ENCODE assay signal across 8 cellular contexts in genomic region chr7:76357379-76358052, GRCh38. TPM values are rescaled to one million over a fixed set of nuclear protein-coding genes. Genes with fewer than 3 reads are reported as not detected.
A peak's percentile ranks its signal among the peaks of the same experiment; 100 is the strongest.
DNase-seq lines count a peak whose midpoint lies in the region; ATAC-seq and TF ChIP-seq lines count a peak whose summit lies in the region.

No MANE protein-coding gene starts in this region.

- POLR2A ChIA-PET in PC-3 (lab: Charles Lee; ENCODE audit: unreplicated experiment) = no interaction called here
- POLR2A ChIA-PET in HEK293T (lab: Yijun Ruan, JAX) = interaction anchor here (2.0 kb wide), 1 partner anchor 39 kb away, joined by 7 read pairs; no protein-coding TSS in a partner anchor

- peak overlapping the region; percentile 95 for H3K9ac ChIP-seq in PC-3 (ENCODE audit: low read length)

- peak overlapping the region; percentile 75; the same call in 1 of the 2 replicates for H3K27ac ChIP-seq in PC-3 (ENCODE audit: low read length)

- BruUV-seq in PC-3 (replicated peaks; lab: Mats Ljungman, UMichigan) = TSS peak; percentile 55

- H3K27me3 ChIP-seq in H7 (ENCODE audit: control insufficient read depth, insufficient read depth, low read length) = no peaks in the 10 kb centered on the region
- no peaks in the 10 kb centered on the region for H3K27me3 ChIP-seq in PC-3 (ENCODE audit: low read length)

- TF ChIP-seq CTCF in PC-3 (conservative IDR thresholded peaks at IDR 0.05; ENCODE audit: low read depth, low read length) = no peak

- no peaks in the 10 kb centered on the region for H3F3A ChIP-seq in PC-3 (ENCODE audit: low read length, unreplicated experiment)

- H3K9me2 ChIP-seq in PC-3 (replicated peaks; ENCODE audit: low read length) = no peaks in the 10 kb centered on the region

- H3K4me2 ChIP-seq in PC-3 (ENCODE audit: low read length) = peak overlapping the region; percentile 89

- ATAC-seq in PC-3 (no peak), GM21528 (IDR thresholded peaks at IDR 0.05; ENCODE audit: low FRiP score, unreplicated experiment) (no peak)

- peaks cover 63% of the 10 kb centered on the region for H3K79me2 ChIP-seq in PC-3 (ENCODE audit: low read length)

- H3K4me3 ChIP-seq in H7 (ENCODE audit: insufficient read depth, low read depth, low read length) = peak overlapping the region; percentile 98
- peak overlapping the region; percentile 95 for H3K4me3 ChIP-seq in PC-3 (ENCODE audit: low read length)

- DNase-seq in H7 = no peak
- no peak for DNase-seq in PC-3
- DNase-seq in erythroblast (lab: John Stamatoyannopoulos, UW) = peak; percentile 65 to 72
- peak; percentile 75 for DNase-seq in pons (ENCODE audit: low spot score)
- no peak for DNase-seq in HEK293T (ENCODE audit: extremely low spot score)
- no peak for DNase-seq in activated CD8-positive, alpha-beta memory T cell treated with anti-CD3 and anti-CD28 coated beads, Interleukin-2, amount 50 U/mL, for 48 hours
- no peak for DNase-seq in stimulated activated naive CD4-positive, alpha-beta T cell (lab: John Stamatoyannopoulos, UW)

- H3K9me3 ChIP-seq in PC-3 (ENCODE audit: low read length) = no peaks in the 10 kb centered on the region

- intact Hi-C loops in PC-3 (cut with micrococcal nuclease) = loop anchor here (2.0 kb wide), 2 partner anchors 17 to 35 kb away; no protein-coding TSS in a partner anchor

- CTCF ChIA-PET in PC-3 (lab: Charles Lee) = no interaction called here
- CTCF ChIA-PET in HEK293T (lab: Yijun Ruan, JAX) = no interaction called here

- TF ChIP-seq POLR2A in erythroblast (IDR thresholded peaks at IDR 0.05; ENCODE audit: low read length) = no peak

- H3K36me3 ChIP-seq in H7 (replicated peaks; ENCODE audit: control insufficient read depth, insufficient read depth, low read length) (peaks cover 16% of the 10 kb centered on the region), PC-3 (ENCODE audit: low read depth, low read length) (peaks cover 39% of the 10 kb centered on the region)

- H3K4me1 ChIP-seq in PC-3 (ENCODE audit: insufficient read depth, low read length) = peaks cover 24% of the 10 kb centered on the region

- peaks cover 59% of the 10 kb centered on the region for H4K20me1 ChIP-seq in PC-3 (ENCODE audit: low read length)

- no peak overlapping the region for H2AFZ ChIP-seq in PC-3 (ENCODE audit: low read length)

TF ChIP-seq in HEK293T, 16 proteins besides CTCF, POLR2A, EP300 and RAD21:
- TF ChIP-seq HDGF (IDR thresholded peaks at IDR 0.05; ENCODE audit: borderline replicate concordance) (no peak), FOXA1 (IDR thresholded peaks at IDR 0.05) (no peak), ZNF384 (IDR thresholded peaks at IDR 0.05) (no peak)

RNA-seq across cellular contexts. Expression of gene YWHAG, which starts 1.3 kb away (rescaled TPM):
- 83.2 and 91.8 TPM in 2 replicates for total RNA-seq in H7 (2014; rRNA removed; shearing (Covaris generic))
- total RNA-seq in PC-3 (2014; rRNA removed) = 42.2 and 54.4 TPM in 2 replicates

RNA-seq across cellular contexts. Expression of gene SSC4D, which starts 52.0 kb away (rescaled TPM):
- total RNA-seq in H7 (2014; rRNA removed; shearing (Covaris generic)) = 19.6 and 25.5 TPM in 2 replicates
- 0.86 and 1.3 TPM in 2 replicates for total RNA-seq in PC-3 (2014; rRNA removed)

RNA-seq across cellular contexts. Expression of gene HSPB1, which starts 55.0 kb away (rescaled TPM):
- 62.3 and 80.7 TPM in 2 replicates for total RNA-seq in H7 (2014; rRNA removed; shearing (Covaris generic))
- 166 and 189 TPM in 2 replicates for total RNA-seq in PC-3 (2014; rRNA removed)

Comparison
In these comparisons a context has a peak if more than half of its experiments do, and no peak if none do; other contexts are left out.
1. DNase-seq: peak in erythroblast (2 of 2) and pons (single experiment); none in H7 (single experiment), PC-3 (single experiment), HEK293T (single experiment), activated CD8-positive, alpha-beta memory T cell treated with anti-CD3 and anti-CD28 coated beads, Interleukin-2, amount 50 U/mL, for 48 hours (single experiment) and stimulated activated naive CD4-positive, alpha-beta T cell (0 of 6).